ENCODE assay signal across 30 cellular contexts in the genomic region with DNA sequence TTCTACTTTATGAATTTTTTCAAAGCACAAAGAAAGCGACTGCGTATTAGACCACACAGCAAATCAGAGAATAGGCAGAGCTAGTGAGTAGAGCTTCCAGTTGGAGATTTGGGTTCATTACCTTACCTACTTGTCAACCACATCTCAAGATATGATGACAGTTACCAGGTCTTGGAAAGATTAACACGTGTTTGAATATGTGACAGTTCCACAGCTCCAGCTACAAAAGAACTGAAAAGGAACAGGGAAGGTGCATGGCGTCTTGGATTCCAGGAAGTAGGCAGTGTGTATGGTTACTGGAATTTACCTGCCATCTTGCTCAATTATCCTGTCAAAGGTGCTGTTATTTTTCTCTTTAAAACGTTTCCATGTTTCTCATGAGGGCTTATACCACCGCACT.
"Had no signal": no experiment of that assay in that cellular context is flagged by ENCODE, and none has a peak within 500 bp of the region (broad histone marks: within the 10 kb centered on the region; RNA-seq: fewer than 3 reads in every experiment).

No MANE protein-coding gene starts in this region.

- H3K27ac ChIP-seq: ascending aorta, breast epithelium, coronary artery, dorsolateral prefrontal cortex, esophagus muscularis mucosa, foreskin keratinocyte, gastrocnemius medialis had no signal

- H3K27ac Mint-ChIP-seq: activated CD4-positive, alpha-beta memory T cell treated with anti-CD3 and anti-CD28 coated beads for 36 hours; activated CD4-positive, alpha-beta T cell treated with anti-CD3 and anti-CD28 coated beads for 36 hours; activated CD4-positive, alpha-beta T cell treated with anti-CD3 and anti-CD28 coated beads, Interleukin-2, amount 10 ng/mL, durations not matched to agents 24 days and 14 days; activated CD8-positive, alpha-beta memory T cell treated with anti-CD3 and anti-CD28 coated beads, Interleukin-2, amount 10 ng/mL, durations not matched to agents 7 days and 5 days; activated CD8-positive, alpha-beta T cell treated with anti-CD3 and anti-CD28 coated beads, Interleukin-2, amount 10 ng/mL, durations not matched to agents 7 days and 5 days; activated naive CD8-positive, alpha-beta T cell; activated T-helper 17 cell treated with anti-CD3 and anti-CD28 coated beads, Interleukin-2, amount 50 U/mL, for 72 hours; brain; dendritic cell treated with granulocyte-macrophage colony-stimulating factor and Interleukin-4, amounts not matched to agents 40 ng/mL and 50 ng/mL, for 4 days; effector memory CD8-positive, alpha-beta T cell; T-helper 17 cell had no signal

- ATAC-seq: activated CD4-positive, alpha-beta T cell treated with anti-CD3 and anti-CD28 coated beads for 36 hours; activated CD8-positive, alpha-beta memory T cell treated with anti-CD3 and anti-CD28 coated beads, Interleukin-2, amount 10 ng/mL, durations not matched to agents 7 days and 5 days; activated CD8-positive, alpha-beta T cell treated with anti-CD3 and anti-CD28 coated beads, Interleukin-2, amount 10 ng/mL, durations not matched to agents 7 days and 5 days; activated T-helper 17 cell treated with anti-CD3 and anti-CD28 coated beads, Interleukin-2, amount 50 U/mL, for 72 hours; effector memory CD8-positive, alpha-beta T cell; foreskin keratinocyte; gastrocnemius medialis; T-helper 17 cell had no signal

- H3K27me3 ChIP-seq: ascending aorta, breast epithelium, dorsolateral prefrontal cortex, esophagus muscularis mucosa, foreskin keratinocyte, gastrocnemius medialis had no signal

- H3K4me1 ChIP-seq: ascending aorta, breast epithelium had no signal

- H3K9me3 Mint-ChIP-seq: activated CD4-positive, alpha-beta memory T cell treated with anti-CD3 and anti-CD28 coated beads for 36 hours; activated CD4-positive, alpha-beta T cell treated with anti-CD3 and anti-CD28 coated beads, Interleukin-2, amount 10 ng/mL, durations not matched to agents 24 days and 14 days; activated T-helper 17 cell treated with anti-CD3 and anti-CD28 coated beads, Interleukin-2, amount 50 U/mL, for 72 hours; central memory CD8-positive, alpha-beta T cell; dendritic cell treated with granulocyte-macrophage colony-stimulating factor and Interleukin-4, amounts not matched to agents 40 ng/mL and 50 ng/mL, for 4 days; effector memory CD8-positive, alpha-beta T cell had no signal

- H3K4me3 Mint-ChIP-seq: activated CD4-positive, alpha-beta memory T cell treated with anti-CD3 and anti-CD28 coated beads for 36 hours; activated CD4-positive, alpha-beta T cell treated with anti-CD3 and anti-CD28 coated beads for 36 hours; activated CD4-positive, alpha-beta T cell treated with anti-CD3 and anti-CD28 coated beads, Interleukin-2, amount 10 ng/mL, durations not matched to agents 24 days and 14 days; activated CD8-positive, alpha-beta memory T cell treated with anti-CD3 and anti-CD28 coated beads, Interleukin-2, amount 10 ng/mL, durations not matched to agents 7 days and 5 days; activated CD8-positive, alpha-beta T cell treated with anti-CD3 and anti-CD28 coated beads, Interleukin-2, amount 10 ng/mL, durations not matched to agents 7 days and 5 days; activated naive CD8-positive, alpha-beta T cell; activated T-helper 17 cell treated with anti-CD3 and anti-CD28 coated beads, Interleukin-2, amount 50 U/mL, for 72 hours; brain; central memory CD8-positive, alpha-beta T cell; dendritic cell treated with granulocyte-macrophage colony-stimulating factor and Interleukin-4, amounts not matched to agents 40 ng/mL and 50 ng/mL, for 4 days; effector memory CD8-positive, alpha-beta T cell; T-helper 17 cell had no signal

- H3K9me3 ChIP-seq: ascending aorta, breast epithelium, esophagus muscularis mucosa, gastrocnemius medialis had no signal

- H3K27me3 Mint-ChIP-seq: activated CD4-positive, alpha-beta memory T cell treated with anti-CD3 and anti-CD28 coated beads for 36 hours; activated CD4-positive, alpha-beta T cell treated with anti-CD3 and anti-CD28 coated beads for 36 hours; activated CD4-positive, alpha-beta T cell treated with anti-CD3 and anti-CD28 coated beads, Interleukin-2, amount 10 ng/mL, durations not matched to agents 24 days and 14 days; activated CD8-positive, alpha-beta memory T cell treated with anti-CD3 and anti-CD28 coated beads, Interleukin-2, amount 10 ng/mL, durations not matched to agents 7 days and 5 days; activated naive CD8-positive, alpha-beta T cell; activated T-helper 17 cell treated with anti-CD3 and anti-CD28 coated beads, Interleukin-2, amount 50 U/mL, for 72 hours; central memory CD8-positive, alpha-beta T cell; dendritic cell treated with granulocyte-macrophage colony-stimulating factor and Interleukin-4, amounts not matched to agents 40 ng/mL and 50 ng/mL, for 4 days; effector memory CD8-positive, alpha-beta T cell; T-helper 17 cell had no signal

- H3K4me3 ChIP-seq: ascending aorta, breast epithelium, coronary artery, dorsolateral prefrontal cortex, esophagus muscularis mucosa, gastrocnemius medialis had no signal

- DNase-seq: activated CD4-positive, alpha-beta memory T cell treated with anti-CD3 and anti-CD28 coated beads for 36 hours; activated CD4-positive, alpha-beta T cell treated with anti-CD3 and anti-CD28 coated beads for 36 hours; activated CD4-positive, alpha-beta T cell treated with anti-CD3 and anti-CD28 coated beads, Interleukin-2, amount 10 ng/mL, durations not matched to agents 24 days and 14 days; activated CD4-positive, CD25-positive, alpha-beta regulatory T cell; activated CD4-positive, CD25-positive, alpha-beta regulatory T cell treated with anti-CD3 and anti-CD28 coated beads, Interleukin-2, amount 50 U/mL, for 72 hours; activated CD8-positive, alpha-beta memory T cell treated with anti-CD3 and anti-CD28 coated beads, Interleukin-2, amount 10 ng/mL, durations not matched to agents 7 days and 5 days; activated CD8-positive, alpha-beta memory T cell treated with anti-CD3 and anti-CD28 coated beads, Interleukin-2, amount 50 U/mL, for 4 hours; activated CD8-positive, alpha-beta T cell treated with anti-CD3 and anti-CD28 coated beads, Interleukin-2, amount 10 ng/mL, durations not matched to agents 7 days and 5 days; activated effector memory CD4-positive, alpha-beta T cell treated with Interleukin-2 at 50 U/mL for 16 hours; activated gamma-delta T cell treated with Interleukin-2 at 50 U/mL for 16 hours; activated naive CD4-positive, alpha-beta T cell treated with anti-CD3 and anti-CD28 coated beads, Interleukin-2, amount 50 U/mL, for 16 hours; activated naive CD4-positive, alpha-beta T cell treated with Interleukin-2 at 50 U/mL for 16 hours; activated T-cell treated with anti-CD3 and anti-CD28 coated beads, Interleukin-2, amount 50 U/mL, for 1 hour; dorsolateral prefrontal cortex; effector memory CD8-positive, alpha-beta T cell; erythroblast; foreskin keratinocyte; gastrocnemius medialis; glutamatergic neuron; T-helper 1 cell; T-helper 17 cell had no signal
